Comparison of ENCODE assay signal across 8 cellular contexts in genomic region chr7:35624299-35625186, GRCh38.
DNase-seq lines count a peak whose midpoint lies in the region; ATAC-seq and TF ChIP-seq lines count a peak whose summit lies in the region.

No MANE protein-coding gene starts in this region.

- no peak overlapping the region for H3K4me3 ChIP-seq in heart right ventricle

- peaks cover 0 to 8% (median 6%) of the 10 kb centered on the region in 9 donors for H3K4me1 ChIP-seq in heart right ventricle

- H3K27ac ChIP-seq in heart right ventricle = no peak overlapping the region

- H3K27me3 ChIP-seq in heart right ventricle = no peaks in the 10 kb centered on the region

- no peaks in the 10 kb centered on the region for H3K9me3 Mint-ChIP-seq in activated naive CD4-positive, alpha-beta T cell treated with anti-CD3 and anti-CD28 coated beads, Interleukin-2, amount 10 ng/mL, durations not matched to agents 7 days and 5 days

- H3K4me1 Mint-ChIP-seq in activated naive CD4-positive, alpha-beta T cell treated with anti-CD3 and anti-CD28 coated beads, Interleukin-2, amount 10 ng/mL, durations not matched to agents 7 days and 5 days = peaks cover 2% of the 10 kb centered on the region

- no peak overlapping the region for H3K27ac Mint-ChIP-seq in activated naive CD4-positive, alpha-beta T cell treated with anti-CD3 and anti-CD28 coated beads, Interleukin-2, amount 10 ng/mL, durations not matched to agents 7 days and 5 days

- DNase-seq in Daoy (ENCODE audit: low read depth) (peak; percentile 63), HPDE6-E6E7 (ENCODE audit: extremely low spot score) (peak; percentile 49), OCI-M2 (lab: John Stamatoyannopoulos, UW; ENCODE audit: unreplicated experiment) (peak; percentile 11), heart right ventricle (peak; percentile 10 to 18), retina (peak; percentile 82)
- peak; percentile 41 for DNase-seq in activated naive CD4-positive, alpha-beta T cell treated with anti-CD3 and anti-CD28 coated beads, Interleukin-2, amount 10 ng/mL, durations not matched to agents 7 days and 5 days

- 33% methylated on average over 16 of the region's 16 CpGs for WGBS in heart right ventricle, 2 donors

- peaks cover 4% of the 10 kb centered on the region for H3K27me3 Mint-ChIP-seq in activated naive CD4-positive, alpha-beta T cell treated with anti-CD3 and anti-CD28 coated beads, Interleukin-2, amount 10 ng/mL, durations not matched to agents 7 days and 5 days

- ATAC-seq in GM21390 (IDR thresholded peaks at IDR 0.05; ENCODE audit: unreplicated experiment) (peak; percentile 91), heart right ventricle (peak; percentile 68 to 88 (median 86)), GM19455 (IDR thresholded peaks at IDR 0.05; ENCODE audit: unreplicated experiment) (no peak)

- peaks cover 0 to 34% (median 7%) of the 10 kb centered on the region in 9 donors for H3K36me3 ChIP-seq in heart right ventricle

- TF ChIP-seq CTCF in heart right ventricle (IDR thresholded peaks at IDR 0.05) = peak; percentile 72 to 89 (median 86)

- no peak overlapping the region for H3K4me3 Mint-ChIP-seq in activated naive CD4-positive, alpha-beta T cell treated with anti-CD3 and anti-CD28 coated beads, Interleukin-2, amount 10 ng/mL, durations not matched to agents 7 days and 5 days

- intact Hi-C loops in heart right ventricle (cut with DNase I) = loop anchor here in 9 of 10 donors (5.0 to 10.0 kb wide), 6 partner anchors 197 to 800 kb away; no protein-coding TSS in a partner anchor

- H3K9me3 ChIP-seq in heart right ventricle = no peaks in the 10 kb centered on the region

- peaks cover 3% of the 10 kb centered on the region for H3K36me3 Mint-ChIP-seq in activated naive CD4-positive, alpha-beta T cell treated with anti-CD3 and anti-CD28 coated beads, Interleukin-2, amount 10 ng/mL, durations not matched to agents 7 days and 5 days

- CTCF ChIA-PET in activated naive CD4-positive, alpha-beta T cell treated with anti-CD3 and anti-CD28 coated beads, Interleukin-2, amount 10 ng/mL, durations not matched to agents 7 days and 5 days (lab: Charles Lee) = interaction anchor here (0.7 to 2.8 kb wide), 19 partner anchors 9 to 282 kb away, joined by 3 to 17 read pairs (median 4); no protein-coding TSS in a partner anchor

Comparison
In these comparisons a context has a peak if more than half of its experiments do, and no peak if none do; other contexts are left out.
1. DNase-seq: peak in every context shown above with its lines; median percentile 82 in retina; 63 in Daoy; 49 in HPDE6-E6E7; 41 in activated naive CD4-positive, alpha-beta T cell treated with anti-CD3 and anti-CD28 coated beads, Interleukin-2, amount 10 ng/mL, durations not matched to agents 7 days and 5 days; 14 in heart right ventricle; 11 in OCI-M2.